10 cellular contexts compared by ENCODE assay signal in the genomic region with DNA sequence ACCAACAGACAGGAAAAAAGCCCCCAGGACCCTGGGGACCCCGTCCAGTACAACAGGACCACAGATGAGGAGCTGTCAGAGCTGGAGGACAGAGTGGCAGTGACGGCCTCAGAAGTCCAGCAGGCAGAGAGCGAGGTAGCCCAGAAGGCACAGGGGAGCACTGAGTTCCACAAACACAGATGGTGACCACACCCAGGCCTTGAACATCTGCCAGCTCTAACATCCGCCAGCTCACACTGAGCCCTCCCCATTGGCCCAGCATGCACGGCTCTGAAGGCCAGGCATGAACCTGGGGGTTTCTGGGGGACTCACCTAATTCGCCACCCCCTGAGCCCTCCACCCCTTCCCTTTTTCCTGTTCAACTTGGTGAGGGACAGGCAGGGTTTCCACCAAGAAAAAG. TPM values are rescaled to one million over a fixed set of nuclear protein-coding genes. Genes with fewer than 3 reads are reported as not detected.
A peak's percentile ranks its signal among the peaks of the same experiment; 100 is the strongest.
DNase-seq lines count a peak whose midpoint lies in the region; ATAC-seq, FAIRE-seq and TF ChIP-seq lines count a peak whose summit lies in the region.
"Had no signal": no experiment of that assay in that cellular context is flagged by ENCODE, and none has a peak within 500 bp of the region (broad histone marks: within the 10 kb centered on the region; RNA-seq: fewer than 3 reads in every experiment).

No MANE protein-coding gene starts in this region.

- FAIRE-seq in frontal cortex (lab: Jason Lieb, UNC) = no peak

- intact Hi-C loops in heart right ventricle (cut with DNase I) = no loop called here

- CTCF ChIA-PET in RWPE1 (lab: Yijun Ruan, JAX) = interaction anchor here (0.7 to 0.9 kb wide), 2 partner anchors 17 to 324 kb away, joined by 3 to 4 read pairs; no protein-coding TSS in a partner anchor

- WGBS in heart right ventricle, 2 donors = 43 to 50% methylated on average over 6 of the region's 6 CpGs

- POLR2A ChIA-PET in RWPE1 (lab: Yijun Ruan, JAX; ENCODE audit: low non-redundant PET) = no interaction called here

- DNase-seq in NCI-H82 (lab: John Stamatoyannopoulos, UW) (peak; percentile 20), NCI-H82 treated with DMSO at 0.1 percent for 48 hours (lab: John Stamatoyannopoulos, UW; ENCODE audit: unreplicated experiment) (no peak), RWPE1 (ENCODE audit: low spot score) (peak; percentile 49), heart right ventricle (peak; percentile 72 to 78), ureter (ENCODE audit: low spot score) (peak; percentile 72), frontal cortex (ENCODE audit: low spot score in 2 of 2) (no peak), middle frontal gyrus (ENCODE audit: extremely low spot score, low spot score) (no peak)
- DNase-seq: activated CD4-positive, alpha-beta T cell treated with anti-CD3 and anti-CD28 coated beads for 1 hour; effector memory CD4-positive, alpha-beta T cell had no signal

- H3K4me1 ChIP-seq in heart right ventricle = peaks cover 7 to 23% (median 16%) of the 10 kb centered on the region in 9 donors

- H3K27ac ChIP-seq in RWPE1 (peak overlapping the region; percentile 76), heart right ventricle (peak overlapping the region in 1 of 10 donors; percentile 13)

- H3K27me3 ChIP-seq in heart right ventricle = no peaks in the 10 kb centered on the region

- H3K4me3 ChIP-seq in heart right ventricle = no peak overlapping the region

- ATAC-seq in heart right ventricle (peak; percentile 78 to 95 (median 90)), GM21360 (IDR thresholded peaks at IDR 0.05; ENCODE audit: unreplicated experiment) (no peak)

- TF ChIP-seq CTCF in RWPE1 (conservative IDR thresholded peaks at IDR 0.05; ENCODE audit: low read depth) (no peak), heart right ventricle (IDR thresholded peaks at IDR 0.05) (no peak)

- H3K36me3 ChIP-seq in heart right ventricle = peaks cover 0 to 17% (median 0%) of the 10 kb centered on the region in 9 donors

- H3K9me3 ChIP-seq in heart right ventricle = no peaks in the 10 kb centered on the region

RNA-seq across cellular contexts. Expression of a gene that starts 25.6 kb away (rescaled TPM):
- total RNA-seq in heart right ventricle (not detected), ureter (not detected), frontal cortex (not detected)
- not detected for polyA plus RNA-seq in heart right ventricle

RNA-seq across cellular contexts. Expression of a gene that starts 49.7 kb away (rescaled TPM):
- total RNA-seq in heart right ventricle (1 to 10 TPM; 1.9 to 6.9 (median 4.6) TPM), ureter (24.2 TPM), frontal cortex (0.41 TPM)
- polyA plus RNA-seq in heart right ventricle = 1 to 10 TPM; 4.8 to 7.6 TPM

RNA-seq across cellular contexts. Expression of a gene that starts 53.8 kb away (rescaled TPM):
- 10 to 100 TPM; 22.3 to 48.5 (median 40.8) TPM for total RNA-seq in heart right ventricle
- 10 to 100 TPM in 1 of 2 donors, 1 to 10 TPM in 1; 9.7 to 60.0 TPM for polyA plus RNA-seq in heart right ventricle
- 236 TPM for total RNA-seq in ureter
- total RNA-seq in frontal cortex = 0.82 TPM

Comparison
In these comparisons a context has a peak if more than half of its experiments do, and no peak if none do; other contexts are left out.
1. DNase-seq: peak in NCI-H82 (single experiment), RWPE1 (single experiment), heart right ventricle (2 of 2) and ureter (single experiment); none in NCI-H82 treated with DMSO at 0.1 percent for 48 hours (single experiment), frontal cortex (0 of 2) and middle frontal gyrus (single experiment).
2. RNA of a gene that starts 53.8 kb away (total RNA-seq): 236 TPM in ureter (single experiment) and 22.3 to 48.5 TPM in heart right ventricle; 0.82 TPM in frontal cortex (single experiment); every median in the first group is over 10 times any median in the second.